In genomic region chr15:67174864-67175573, GRCh38 we compare ENCODE assay signal across 9 cellular contexts.
DNase-seq lines count a peak whose midpoint lies in the region; ATAC-seq and TF ChIP-seq lines count a peak whose summit lies in the region.
"Had no signal": no experiment of that assay in that cellular context is flagged by ENCODE, and none has a peak within 500 bp of the region (broad histone marks: within the 10 kb centered on the region; RNA-seq: fewer than 3 reads in every experiment).

No MANE protein-coding gene starts in this region.

- H3K27me3 ChIP-seq in kidney epithelial cell (ENCODE audit: control insufficient read depth, insufficient read depth, low read length) (no peaks in the 10 kb centered on the region), suprapubic skin (no peaks in the 10 kb centered on the region)

- H3K27ac Mint-ChIP-seq in activated CD4-positive, alpha-beta memory T cell treated with anti-CD3 and anti-CD28 coated beads for 36 hours: peak overlapping the region; percentile 79

- no peaks in the 10 kb centered on the region for H3K9me3 Mint-ChIP-seq in activated CD4-positive, alpha-beta memory T cell treated with anti-CD3 and anti-CD28 coated beads for 36 hours

- peaks cover 70% of the 10 kb centered on the region for H3K4me1 Mint-ChIP-seq in activated CD4-positive, alpha-beta memory T cell treated with anti-CD3 and anti-CD28 coated beads for 36 hours (ENCODE audit: low read depth)

- no peak for TF ChIP-seq EP300 in suprapubic skin (IDR thresholded peaks at IDR 0.05)

- no peak for TF ChIP-seq CTCF in kidney epithelial cell (IDR thresholded peaks at IDR 0.05; ENCODE audit: insufficient read depth, low read length, poor library complexity, severe bottlenecking)
- no peak for TF ChIP-seq CTCF in suprapubic skin (IDR thresholded peaks at IDR 0.05)

- no peak overlapping the region for H3K4me3 Mint-ChIP-seq in activated CD4-positive, alpha-beta memory T cell treated with anti-CD3 and anti-CD28 coated beads for 36 hours

- peaks cover 46% of the 10 kb centered on the region for H3K36me3 Mint-ChIP-seq in activated CD4-positive, alpha-beta memory T cell treated with anti-CD3 and anti-CD28 coated beads for 36 hours

- WGBS in suprapubic skin: 48% methylated on average over 9 of the region's 9 CpGs

- H3K27ac ChIP-seq in suprapubic skin: peak overlapping the region; percentile 58

- peaks cover 32% of the 10 kb centered on the region for H3K4me1 ChIP-seq in suprapubic skin

- POLR2A ChIA-PET in activated CD4-positive, alpha-beta memory T cell treated with anti-CD3 and anti-CD28 coated beads for 36 hours (lab: Charles Lee): interaction anchor here (0.9 to 2.1 kb wide), 7 partner anchors 40 to 109 kb away, joined by 3 to 7 read pairs (median 4); partner anchors contain the start of gene SMAD3

- H3K27me3 Mint-ChIP-seq in activated CD4-positive, alpha-beta memory T cell treated with anti-CD3 and anti-CD28 coated beads for 36 hours: no peaks in the 10 kb centered on the region

- TF ChIP-seq POLR2A in suprapubic skin (IDR thresholded peaks at IDR 0.05): no peak

- peak; percentile 27 to 36 for DNase-seq in activated CD4-positive, alpha-beta T cell treated with anti-CD3 and anti-CD28 coated beads for 4 hours
- DNase-seq in activated CD4-positive, alpha-beta T cell treated with anti-CD3 and anti-CD28 coated beads for 1 hour: no peak
- DNase-seq in activated CD4-positive, alpha-beta memory T cell treated with anti-CD3 and anti-CD28 coated beads for 36 hours: peak; percentile 78
- DNase-seq in kidney epithelial cell (ENCODE audit: low read depth) (peak; percentile 95), suprapubic skin (ENCODE audit: low spot score in 2 of 2) (no peak), SK-N-DZ (ENCODE audit: low spot score) (no peak), SIG-M5 treated with dmso at 0.1 percent for 504 hours (lab: John Stamatoyannopoulos, UW; ENCODE audit: unreplicated experiment) (no peak)
- DNase-seq: NCI-H1048 had no signal

- no peak for ATAC-seq in GM21529 (IDR thresholded peaks at IDR 0.05; ENCODE audit: unreplicated experiment)

- H3K9me3 ChIP-seq in suprapubic skin: no peaks in the 10 kb centered on the region

- H3K4me3 ChIP-seq in kidney epithelial cell (ENCODE audit: low read depth, low read length) (no peak overlapping the region), suprapubic skin (no peak overlapping the region)

- H3K36me3 ChIP-seq in kidney epithelial cell (ENCODE audit: control insufficient read depth, insufficient read depth, low read length) (no peaks in the 10 kb centered on the region), suprapubic skin (peaks cover 31% of the 10 kb centered on the region)

- intact Hi-C loops in activated CD4-positive, alpha-beta memory T cell treated with anti-CD3 and anti-CD28 coated beads for 36 hours (cut with micrococcal nuclease): loop anchor here (1.0 to 5.0 kb wide), 6 partner anchors 25 to 106 kb away; no protein-coding TSS in a partner anchor

- CTCF ChIA-PET in activated CD4-positive, alpha-beta memory T cell treated with anti-CD3 and anti-CD28 coated beads for 36 hours (lab: Charles Lee): interaction anchor here (1.0 to 1.4 kb wide), 3 partner anchors 68 to 229 kb away, joined by 3 to 9 read pairs (median 4); no protein-coding TSS in a partner anchor

Comparison
In these comparisons a context has a peak if more than half of its experiments do, and no peak if none do; other contexts are left out.
1. DNase-seq: peak in activated CD4-positive, alpha-beta T cell treated with anti-CD3 and anti-CD28 coated beads for 4 hours (2 of 2), activated CD4-positive, alpha-beta memory T cell treated with anti-CD3 and anti-CD28 coated beads for 36 hours (single experiment) and kidney epithelial cell (single experiment); none in activated CD4-positive, alpha-beta T cell treated with anti-CD3 and anti-CD28 coated beads for 1 hour (single experiment), suprapubic skin (0 of 2), SK-N-DZ (single experiment) and SIG-M5 treated with dmso at 0.1 percent for 504 hours (single experiment).